In the genomic region with DNA sequence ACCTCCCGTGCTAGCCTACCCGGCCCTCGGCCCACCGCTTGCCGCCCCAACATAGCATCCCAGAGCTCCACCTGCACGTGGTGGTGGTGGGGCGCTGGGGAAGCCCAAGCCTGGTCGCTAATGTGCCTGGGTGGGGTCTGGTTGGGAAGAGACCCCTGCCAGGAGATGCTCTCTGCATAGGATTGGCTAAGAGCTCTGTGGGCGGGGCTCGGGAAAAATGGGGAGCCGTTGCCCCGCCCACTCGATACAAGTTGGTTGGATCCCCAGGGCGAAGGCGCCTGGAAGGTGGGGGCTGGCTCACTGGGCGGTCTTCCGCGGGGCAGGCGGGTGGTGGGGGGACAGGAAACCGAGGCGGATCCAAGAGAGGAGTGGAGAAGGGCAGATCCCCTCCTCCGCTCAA, we compare ENCODE assay signal across 14 cellular contexts.
DNase-seq lines count a peak whose midpoint lies in the region; ATAC-seq and TF ChIP-seq lines count a peak whose summit lies in the region.
"Had no signal": no experiment of that assay in that cellular context is flagged by ENCODE, and none has a peak within 500 bp of the region (broad histone marks: within the 10 kb centered on the region; RNA-seq: fewer than 3 reads in every experiment).

No MANE protein-coding gene starts in this region.

- H3K9ac ChIP-seq in MM.1S (ENCODE audit: low read length) = no peak overlapping the region; the same call in 1 of the 2 replicates
- H3K9ac ChIP-seq in parathyroid adenoma = no peak overlapping the region

- H3K27me3 Mint-ChIP-seq in effector memory CD8-positive, alpha-beta T cell = peaks cover 38 to 70% of the 10 kb centered on the region in 2 donors

- H4K20me1 ChIP-seq in MM.1S (ENCODE audit: insufficient read depth, low read length) = no peaks in the 10 kb centered on the region

- no peaks in the 10 kb centered on the region for H3K9me3 Mint-ChIP-seq in effector memory CD8-positive, alpha-beta T cell
- H3K9me3 Mint-ChIP-seq: activated naive CD4-positive, alpha-beta T cell treated with anti-CD3 and anti-CD28 coated beads for 36 hours; CD4-positive, alpha-beta memory T cell; mesothelial cell of epicardium; stimulated activated naive CD8-positive, alpha-beta T cell treated with anti-CD3 and anti-CD28 coated beads, Interleukin-15, Interleukin-2, amounts not matched to agents 100 ng/mL and 50 ng/mL, for 24 hours had no signal

- no peak for ATAC-seq in effector memory CD8-positive, alpha-beta T cell (replicated peaks)

- H3K4me2 ChIP-seq in MM.1S (ENCODE audit: low read depth, low read length) (peak overlapping the region; percentile 68; the same call in 1 of the 2 replicates), parathyroid adenoma (ENCODE audit: low read length) (no peak overlapping the region)

- H3K36me3 Mint-ChIP-seq in effector memory CD8-positive, alpha-beta T cell (ENCODE audit: insufficient read depth) = no peaks in the 10 kb centered on the region
- H3K36me3 Mint-ChIP-seq: CD4-positive, alpha-beta memory T cell; mesothelial cell of epicardium had no signal

- H2AFZ ChIP-seq in MM.1S (ENCODE audit: low read length) (0 out of 2 replicates have a peak overlapping the region, but pooled peaks have one; percentile 39), parathyroid adenoma (peak overlapping the region; percentile 70)

- H3K79me2 ChIP-seq in MM.1S (ENCODE audit: low read length) = no peaks in the 10 kb centered on the region
- H3K79me2 ChIP-seq in parathyroid adenoma = no peaks in the 10 kb centered on the region

- H3K36me3 ChIP-seq in MM.1S (replicated peaks; ENCODE audit: insufficient read depth, low read length) (no peaks in the 10 kb centered on the region), parathyroid adenoma (ENCODE audit: control insufficient read depth, insufficient read depth, low read length) (no peaks in the 10 kb centered on the region)

- no peak overlapping the region for H3K27ac Mint-ChIP-seq in effector memory CD8-positive, alpha-beta T cell
- H3K27ac Mint-ChIP-seq: activated naive CD4-positive, alpha-beta T cell treated with anti-CD3 and anti-CD28 coated beads for 36 hours; mesothelial cell of epicardium; stimulated activated naive CD8-positive, alpha-beta T cell treated with anti-CD3 and anti-CD28 coated beads, Interleukin-15, Interleukin-2, amounts not matched to agents 100 ng/mL and 50 ng/mL, for 24 hours had no signal

- no peaks in the 10 kb centered on the region for H3F3A ChIP-seq in MM.1S (ENCODE audit: insufficient read depth, low read length)

- H3K27me3 ChIP-seq in MM.1S (replicated peaks; ENCODE audit: insufficient read depth, low read length) = peaks cover 86% of the 10 kb centered on the region
- no peaks in the 10 kb centered on the region for H3K27me3 ChIP-seq in parathyroid adenoma (ENCODE audit: control insufficient read depth, insufficient read depth, low read length)

- peak; percentile 15 for DNase-seq in EL
- no peak for DNase-seq in MM.1S
- no peak for DNase-seq in effector memory CD8-positive, alpha-beta T cell
- no peak for DNase-seq in NCI-H526 treated with DMSO at 0.1 percent for 48 hours (lab: John Stamatoyannopoulos, UW)
- DNase-seq in NCI-H748 treated with DMSO at 0.1 percent for 48 hours (lab: John Stamatoyannopoulos, UW) = no peak
- no peak for DNase-seq in amniotic stem cell (lab: John Stamatoyannopoulos, UW)
- DNase-seq: kidney, small intestine had no signal

- H3K4me3 ChIP-seq in MM.1S (ENCODE audit: low read length) (peak overlapping the region; percentile 38; the same call in 1 of the 2 replicates), parathyroid adenoma (ENCODE audit: low read depth, low read length) (no peak overlapping the region)
- H3K4me3 ChIP-seq: GM12878 had no signal

- H3K9me3 ChIP-seq in MM.1S (replicated peaks; ENCODE audit: insufficient read depth, low read length) = no peaks in the 10 kb centered on the region
- no peaks in the 10 kb centered on the region for H3K9me3 ChIP-seq in parathyroid adenoma (ENCODE audit: control insufficient read depth, low read length)

- H3K4me1 Mint-ChIP-seq in effector memory CD8-positive, alpha-beta T cell (ENCODE audit: low read depth in 2 of 2) = peaks cover 7 to 8% of the 10 kb centered on the region in 2 donors

- H3K27ac ChIP-seq in MM.1S (ENCODE audit: low read length) (no peak overlapping the region), parathyroid adenoma (no peak overlapping the region)

- H3K9me2 ChIP-seq in MM.1S (replicated peaks; ENCODE audit: insufficient read depth, low read length) = no peaks in the 10 kb centered on the region

- 0 out of 2 replicates have a peak, but pooled peaks cover 4% of the 10 kb centered on the region for H3K4me1 ChIP-seq in MM.1S (ENCODE audit: low read length)
- peaks cover 15% of the 10 kb centered on the region for H3K4me1 ChIP-seq in parathyroid adenoma

- peak overlapping the region; percentile 70 to 71 for H3K4me3 Mint-ChIP-seq in effector memory CD8-positive, alpha-beta T cell
- H3K4me3 Mint-ChIP-seq: mesothelial cell of epicardium had no signal

- TF ChIP-seq CTCF in MM.1S (IDR thresholded peaks at IDR 0.05; ENCODE audit: low read length) = no peak
- TF ChIP-seq CTCF in parathyroid adenoma (IDR thresholded peaks at IDR 0.05) = no peak
